7 cellular contexts compared by ENCODE assay signal in genomic region chr5:131380232-131380631, GRCh38.
DNase-seq lines count a peak whose midpoint lies in the region; FAIRE-seq and TF ChIP-seq lines count a peak whose summit lies in the region.
"Not testable (repeated sequence)": the region's sequence is repeated elsewhere in the genome, so short reads cannot be mapped to it uniquely, and the experiment has no call there.

No MANE protein-coding gene starts in this region.

- TF ChIP-seq POLR2A in esophagus squamous epithelium (IDR thresholded peaks at IDR 0.05); spleen (IDR thresholded peaks at IDR 0.05): not testable (repeated sequence)

- not testable (repeated sequence) for H4K20me1 ChIP-seq in OCI-LY1 (ENCODE audit: insufficient read depth, low read length); astrocyte (ENCODE audit: insufficient read depth, low read length)

- DNase-seq in Calu3; activated CD4-positive, alpha-beta T cell treated with anti-CD3 and anti-CD28 coated beads, Interleukin-2, amount 10 ng/mL, durations not matched to agents 7 days and 5 days; astrocyte (ENCODE audit: low read depth); esophagus squamous epithelium (lab: John Stamatoyannopoulos, UW); spleen: not testable (repeated sequence)

- CTCF ChIA-PET in Calu3 (lab: Charles Lee), result not testable (repeated sequence)
- CTCF ChIA-PET in activated CD4-positive, alpha-beta T cell treated with anti-CD3 and anti-CD28 coated beads, Interleukin-2, amount 10 ng/mL, durations not matched to agents 7 days and 5 days (lab: Charles Lee), result interaction anchor here (0.6 to 4.4 kb wide), 3 partner anchors 11 to 115 kb away, joined by 3 to 28 read pairs (median 3); partner anchors contain the start of gene CDC42SE2

- not testable (repeated sequence) for FAIRE-seq in astrocyte (lab: Jason Lieb, UNC)

- H3K9me3 ChIP-seq in OCI-LY1 (ENCODE audit: low read length); astrocyte (ENCODE audit: insufficient read depth, low read depth, low read length); esophagus squamous epithelium; mucosa of rectum (ENCODE audit: control insufficient read depth in 2 of 2, low read length in 2 of 2); spleen: not testable (repeated sequence)

- intact Hi-C loops in Calu3 (cut with micrococcal nuclease; ENCODE audit: unreplicated experiment), result loop anchor here (5.0 kb wide), 2 partner anchors 218 to 268 kb away; no protein-coding TSS in a partner anchor
- intact Hi-C loops in esophagus squamous epithelium (cut with DNase I), result not testable (repeated sequence)
- intact Hi-C loops in spleen (cut with DNase I; ENCODE audit: low total_unique reads), result loop anchor here (10.0 kb wide), 2 partner anchors 105 to 215 kb away; partner anchors contain the start of gene HINT1

- peaks cover 26% of the 10 kb centered on the region for H3K79me2 ChIP-seq in OCI-LY1 (ENCODE audit: insufficient read depth, low read length)
- peaks cover 33% of the 10 kb centered on the region for H3K79me2 ChIP-seq in astrocyte (ENCODE audit: insufficient read depth, low read length)

- peaks cover 18% of the 10 kb centered on the region for H3K36me3 Mint-ChIP-seq in Calu3 (ENCODE audit: insufficient read depth, unreplicated experiment)
- H3K36me3 Mint-ChIP-seq in activated CD4-positive, alpha-beta T cell treated with anti-CD3 and anti-CD28 coated beads, Interleukin-2, amount 10 ng/mL, durations not matched to agents 7 days and 5 days (ENCODE audit: low read depth), result peaks cover 56% of the 10 kb centered on the region
- H3K36me3 Mint-ChIP-seq in astrocyte (ENCODE audit: low read depth, unreplicated experiment), result not testable (repeated sequence)

- H3K4me1 ChIP-seq in OCI-LY1 (ENCODE audit: insufficient read depth, low read length, severe bottlenecking) (peaks cover 74% of the 10 kb centered on the region), astrocyte (ENCODE audit: insufficient read depth, low read length) (peaks cover 14% of the 10 kb centered on the region), esophagus squamous epithelium (peaks cover 0 to 50% (median 28%) of the 10 kb centered on the region in 3 donors), mucosa of rectum (ENCODE audit: control insufficient read depth in 2 of 2, insufficient read depth in 2 of 2, low read length in 2 of 2) (peaks cover 14 to 19% of the 10 kb centered on the region in 2 donors), spleen (peaks cover 75 to 100% (median 88%) of the 10 kb centered on the region in 6 donors)

- peaks cover 22% of the 10 kb centered on the region for H3F3A ChIP-seq in OCI-LY1 (ENCODE audit: insufficient read depth, low read length)

- H3K9ac ChIP-seq in OCI-LY1 (ENCODE audit: low read length); astrocyte (ENCODE audit: low read length): not testable (repeated sequence)
- peak overlapping the region in 1 of 2 donors; percentile 5 for H3K9ac ChIP-seq in mucosa of rectum (ENCODE audit: low read depth in 1 of 2, low read length in 2 of 2)

- not testable (repeated sequence) for H3K27me3 ChIP-seq in OCI-LY1 (ENCODE audit: insufficient read depth, low read length); astrocyte (ENCODE audit: insufficient read depth, low read length); esophagus squamous epithelium; mucosa of rectum (ENCODE audit: control insufficient read depth in 2 of 2, insufficient read depth in 2 of 2, low read length in 2 of 2); spleen (replicated peaks in 1 of 7)

- POLR2A ChIA-PET in activated CD4-positive, alpha-beta T cell treated with anti-CD3 and anti-CD28 coated beads, Interleukin-2, amount 10 ng/mL, durations not matched to agents 7 days and 5 days (lab: Charles Lee), result not testable (repeated sequence)

- H3K27ac ChIP-seq in OCI-LY1 (ENCODE audit: low read depth, low read length, poor library complexity, severe bottlenecking) (peak overlapping the region; percentile 91), astrocyte (ENCODE audit: low read depth, low read length) (peak overlapping the region; percentile 73), esophagus squamous epithelium (peak overlapping the region; percentile 29 to 80 (median 64)), mucosa of rectum (ENCODE audit: low read depth in 2 of 2, low read length in 2 of 2) (peak overlapping the region; percentile 69 to 72), spleen (peak overlapping the region; percentile 85 to 96 (median 93))

- H3K4me3 Mint-ChIP-seq in Calu3 (ENCODE audit: low read depth, unreplicated experiment), result peak overlapping the region; percentile 38
- peak overlapping the region; percentile 65 for H3K4me3 Mint-ChIP-seq in activated CD4-positive, alpha-beta T cell treated with anti-CD3 and anti-CD28 coated beads, Interleukin-2, amount 10 ng/mL, durations not matched to agents 7 days and 5 days
- H3K4me3 Mint-ChIP-seq in astrocyte (ENCODE audit: unreplicated experiment), result not testable (repeated sequence)

- not testable (repeated sequence) for H2AFZ ChIP-seq in OCI-LY1 (ENCODE audit: low read length); astrocyte (ENCODE audit: low read depth, low read length)

- not testable (repeated sequence) for H3K27me3 Mint-ChIP-seq in Calu3 (ENCODE audit: unreplicated experiment); activated CD4-positive, alpha-beta T cell treated with anti-CD3 and anti-CD28 coated beads, Interleukin-2, amount 10 ng/mL, durations not matched to agents 7 days and 5 days; astrocyte (ENCODE audit: low read depth, unreplicated experiment)

- not testable (repeated sequence) for H3K9me2 ChIP-seq in OCI-LY1 (ENCODE audit: low read depth, low read length)

- H3K4me1 Mint-ChIP-seq in Calu3 (ENCODE audit: low read depth, unreplicated experiment) (peaks cover 38% of the 10 kb centered on the region), astrocyte (ENCODE audit: low read depth, unreplicated experiment) (peaks cover 24% of the 10 kb centered on the region)
- H3K4me1 Mint-ChIP-seq in activated CD4-positive, alpha-beta T cell treated with anti-CD3 and anti-CD28 coated beads, Interleukin-2, amount 10 ng/mL, durations not matched to agents 7 days and 5 days, result peaks cover 90% of the 10 kb centered on the region

- H3K4me3 ChIP-seq in OCI-LY1 (ENCODE audit: low read depth, low read length, poor library complexity, severe bottlenecking); astrocyte (ENCODE audit: insufficient read depth, low read depth, low read length); esophagus squamous epithelium; mucosa of rectum (ENCODE audit: low read length in 2 of 2): not testable (repeated sequence)
- peak overlapping the region in 1 of 8 donors; percentile 31 for H3K4me3 ChIP-seq in spleen

- BruUV-seq in Calu3 (replicated peaks; lab: Mats Ljungman, UMichigan), result TSS peak; percentile 69

- not testable (repeated sequence) for H3K36me3 ChIP-seq in OCI-LY1 (ENCODE audit: insufficient read depth, low read length); astrocyte (ENCODE audit: insufficient read depth, low read length); esophagus squamous epithelium; mucosa of rectum (ENCODE audit: control insufficient read depth in 2 of 2, insufficient read depth in 2 of 2, low read length in 2 of 2); spleen

- H3K9me3 Mint-ChIP-seq in Calu3 (ENCODE audit: low read depth, unreplicated experiment); activated CD4-positive, alpha-beta T cell treated with anti-CD3 and anti-CD28 coated beads, Interleukin-2, amount 10 ng/mL, durations not matched to agents 7 days and 5 days; astrocyte (ENCODE audit: unreplicated experiment): not testable (repeated sequence)

- peak overlapping the region; percentile 49; the same call in 1 of the 2 replicates for H3K4me2 ChIP-seq in OCI-LY1 (ENCODE audit: low read length)
- not testable (repeated sequence) for H3K4me2 ChIP-seq in astrocyte (ENCODE audit: low read length)

- peak overlapping the region; percentile 93 for H3K27ac Mint-ChIP-seq in Calu3 (ENCODE audit: unreplicated experiment)
- H3K27ac Mint-ChIP-seq in activated CD4-positive, alpha-beta T cell treated with anti-CD3 and anti-CD28 coated beads, Interleukin-2, amount 10 ng/mL, durations not matched to agents 7 days and 5 days, result peak overlapping the region; percentile 90
- not testable (repeated sequence) for H3K27ac Mint-ChIP-seq in astrocyte (ENCODE audit: unreplicated experiment)

- 44 to 51% methylated on average over 2 of the region's 2 CpGs for WGBS in esophagus squamous epithelium, 2 donors
- WGBS in spleen, 5 donors, result 53 to 82% (median 67%) methylated on average over 2 of the region's 2 CpGs

- TF ChIP-seq CTCF in Calu3 (IDR thresholded peaks at IDR 0.05; ENCODE audit: unreplicated experiment); OCI-LY1 (IDR thresholded peaks at IDR 0.05; ENCODE audit: low read length); astrocyte (IDR thresholded peaks at IDR 0.05; ENCODE audit: insufficient read depth, low read depth, low read length); esophagus squamous epithelium (IDR thresholded peaks at IDR 0.05); spleen (IDR thresholded peaks at IDR 0.05 in 8 of 11, conservative IDR thresholded peaks at IDR 0.05 in 3 of 11): not testable (repeated sequence)
